ENCODE assay signal across 15 cellular contexts in the genomic region with DNA sequence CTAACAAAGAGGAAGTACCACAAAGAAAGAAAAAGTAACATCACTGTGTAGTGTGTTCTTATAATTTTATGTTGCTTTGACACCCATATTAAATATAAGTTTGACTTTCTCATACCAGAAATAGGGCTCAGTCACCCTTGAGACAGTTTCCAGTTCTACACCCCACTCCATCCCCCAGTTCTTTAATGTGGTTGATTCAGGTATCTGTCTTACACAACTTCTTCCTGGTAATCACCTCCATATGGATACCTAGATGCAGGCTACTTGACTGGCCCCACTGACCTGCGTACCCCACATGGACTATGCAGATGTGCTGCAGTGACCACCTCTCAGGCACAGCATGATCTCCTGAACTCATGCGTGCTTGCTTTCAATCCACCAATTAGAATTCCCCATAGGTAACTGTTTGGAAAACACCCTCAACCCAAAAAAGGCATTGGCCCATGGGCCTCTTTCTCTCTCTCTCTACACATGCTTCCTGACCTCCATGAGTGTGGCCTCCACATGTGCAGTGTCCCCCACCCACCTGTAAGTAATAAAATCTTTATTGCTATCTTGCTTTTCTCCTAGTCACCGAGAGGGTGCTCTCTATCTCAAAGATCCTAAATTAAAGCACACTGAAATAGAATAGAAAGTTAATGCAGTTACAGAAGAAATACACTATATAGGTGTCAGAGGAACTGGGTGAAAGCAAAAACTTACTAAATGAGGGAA.
DNase-seq lines count a peak whose midpoint lies in the region; ATAC-seq and TF ChIP-seq lines count a peak whose summit lies in the region.
"Had no signal": no experiment of that assay in that cellular context is flagged by ENCODE, and none has a peak within 500 bp of the region (broad histone marks: within the 10 kb centered on the region; RNA-seq: fewer than 3 reads in every experiment).

No MANE protein-coding gene starts in this region.

- peaks cover 3 to 10% of the 10 kb centered on the region in 2 donors for H3K36me3 Mint-ChIP-seq in activated T-cell treated with anti-CD3 and anti-CD28 coated beads, Interleukin-2, amount 50 U/mL, for 72 hours (ENCODE audit: insufficient read depth in 2 of 2)
- peaks cover 31% of the 10 kb centered on the region for H3K36me3 Mint-ChIP-seq in activated T-cell treated with anti-CD3 and anti-CD28 coated beads, Interleukin-2, amount 50 U/mL, for 4 hours (ENCODE audit: insufficient read depth)

- no peaks in the 10 kb centered on the region for H3K9me2 ChIP-seq in OCI-LY1 (ENCODE audit: low read depth, low read length)

- WGBS in neuronal stem cell (ENCODE audit: extremely low coverage in 2 of 2, insufficient read length in 2 of 2, insufficient replicate concordance in 1 of 2), 2 donors = no CpG with 5 or more reads among the region's 3 CpGs

- H3K9me3 ChIP-seq in OCI-LY1 (ENCODE audit: low read length) (no peaks in the 10 kb centered on the region), neuronal stem cell (replicated peaks in 1 of 2; ENCODE audit: control insufficient read depth in 2 of 2, insufficient read depth in 1 of 2, low read depth in 1 of 2, low read length in 2 of 2) (no peaks in the 10 kb centered on the region)
- H3K9me3 ChIP-seq: HAP-1, testis had no signal

- H3K4me1 Mint-ChIP-seq in activated T-cell treated with anti-CD3 and anti-CD28 coated beads, Interleukin-2, amount 50 U/mL, for 72 hours (ENCODE audit: low read depth) = peaks cover 12% of the 10 kb centered on the region
- peaks cover 8% of the 10 kb centered on the region for H3K4me1 Mint-ChIP-seq in activated T-cell treated with anti-CD3 and anti-CD28 coated beads, Interleukin-2, amount 50 U/mL, for 4 hours (ENCODE audit: low read depth)

- peak overlapping the region; percentile 71 for H3K14ac ChIP-seq in neuronal stem cell (ENCODE audit: low read length)

- H3K4me1 ChIP-seq in OCI-LY1 (ENCODE audit: insufficient read depth, low read length, severe bottlenecking) (no peaks in the 10 kb centered on the region), neuronal stem cell (ENCODE audit: control insufficient read depth in 2 of 2, insufficient read depth in 1 of 2, low read depth in 1 of 2, low read length in 2 of 2) (no peaks in the 10 kb centered on the region)
- H3K4me1 ChIP-seq: HAP-1, testis had no signal

- no peaks in the 10 kb centered on the region for H3K79me2 ChIP-seq in OCI-LY1 (ENCODE audit: insufficient read depth, low read length)

- H2AK5ac ChIP-seq in neuronal stem cell (ENCODE audit: low read depth, low read length) = no peak overlapping the region

- H3K27ac ChIP-seq in OCI-LY1 (ENCODE audit: low read depth, low read length, poor library complexity, severe bottlenecking) (no peak overlapping the region), neuronal stem cell (replicated peaks; ENCODE audit: low read length) (no peak overlapping the region)
- H3K27ac ChIP-seq: testis had no signal

- H3K36me3 ChIP-seq in OCI-LY1 (ENCODE audit: insufficient read depth, low read length) (peaks cover 50% of the 10 kb centered on the region; the same call in 1 of the 2 replicates), neuronal stem cell (replicated peaks in 1 of 2; ENCODE audit: control insufficient read depth in 2 of 2, insufficient read depth in 2 of 2, low read length in 2 of 2) (peaks cover 12 to 76% of the 10 kb centered on the region in 2 donors)

- no peak overlapping the region for H2AFZ ChIP-seq in OCI-LY1 (ENCODE audit: low read length)
- no peak overlapping the region for H2AFZ ChIP-seq in neuronal stem cell (ENCODE audit: low read length)

- H3F3A ChIP-seq in OCI-LY1 (ENCODE audit: insufficient read depth, low read length) = no peaks in the 10 kb centered on the region

- no peaks in the 10 kb centered on the region for H4K20me1 ChIP-seq in OCI-LY1 (ENCODE audit: insufficient read depth, low read length)

- H3K18ac ChIP-seq in neuronal stem cell (ENCODE audit: low read length) = no peak overlapping the region

- H4K91ac ChIP-seq in neuronal stem cell (ENCODE audit: low read depth, low read length, poor library complexity) = no peak overlapping the region

- peaks cover 3% of the 10 kb centered on the region for H3K79me1 ChIP-seq in neuronal stem cell (ENCODE audit: low read depth, low read length)

- no peak overlapping the region for H3K4ac ChIP-seq in neuronal stem cell (ENCODE audit: low read length)

- H2BK15ac ChIP-seq in neuronal stem cell (ENCODE audit: low read length) = no peak overlapping the region

- H3K4me2 ChIP-seq in OCI-LY1 (ENCODE audit: low read length) = no peak overlapping the region
- H3K4me2 ChIP-seq in neuronal stem cell (ENCODE audit: insufficient read depth, low read length, poor library complexity, severe bottlenecking) = no peak overlapping the region

- H3K27me3 Mint-ChIP-seq in activated T-cell treated with anti-CD3 and anti-CD28 coated beads, Interleukin-2, amount 50 U/mL, for 72 hours (ENCODE audit: low read depth) = no peaks in the 10 kb centered on the region
- no peaks in the 10 kb centered on the region for H3K27me3 Mint-ChIP-seq in activated T-cell treated with anti-CD3 and anti-CD28 coated beads, Interleukin-2, amount 50 U/mL, for 4 hours (ENCODE audit: low read depth)

- H3K4me3 ChIP-seq in OCI-LY1 (ENCODE audit: low read depth, low read length, poor library complexity, severe bottlenecking) = no peak overlapping the region
- no peak overlapping the region for H3K4me3 ChIP-seq in choroid plexus epithelial cell (ENCODE audit: low read depth, low read length)
- H3K4me3 ChIP-seq in neuronal stem cell (ENCODE audit: low read length in 2 of 2) = no peak overlapping the region
- H3K4me3 ChIP-seq: dorsolateral prefrontal cortex, HAP-1, testis had no signal

- no peak overlapping the region for H2BK5ac ChIP-seq in neuronal stem cell (ENCODE audit: low read length)

- H3K9me3 Mint-ChIP-seq in activated T-cell treated with anti-CD3 and anti-CD28 coated beads, Interleukin-2, amount 50 U/mL, for 72 hours = no peaks in the 10 kb centered on the region
- H3K9me3 Mint-ChIP-seq in activated T-cell treated with anti-CD3 and anti-CD28 coated beads, Interleukin-2, amount 50 U/mL, for 4 hours = no peaks in the 10 kb centered on the region

- H3K27me3 ChIP-seq in OCI-LY1 (ENCODE audit: insufficient read depth, low read length) (no peaks in the 10 kb centered on the region), neuronal stem cell (ENCODE audit: control insufficient read depth in 3 of 3, insufficient read depth in 3 of 3, low read depth in 1 of 3, low read length in 3 of 3) (no peaks in the 10 kb centered on the region)
- H3K27me3 ChIP-seq: dorsolateral prefrontal cortex, testis had no signal

- ATAC-seq in activated T-cell treated with anti-CD3 and anti-CD28 coated beads, Interleukin-2, amount 50 U/mL, for 72 hours (replicated peaks in 1 of 2) = peak in 1 of 2 donors; percentile 25
- ATAC-seq in activated T-cell treated with anti-CD3 and anti-CD28 coated beads, Interleukin-2, amount 50 U/mL, for 4 hours = no peak

- H3K23ac ChIP-seq in neuronal stem cell (ENCODE audit: low read depth, low read length, poor library complexity) = no peak overlapping the region

- TF ChIP-seq CTCF in OCI-LY1 (IDR thresholded peaks at IDR 0.05; ENCODE audit: low read length) (peak; percentile 38), choroid plexus epithelial cell (conservative IDR thresholded peaks at IDR 0.05; ENCODE audit: low read depth, low read length) (peak; percentile 29)

- DNase-seq in activated T-cell treated with anti-CD3 and anti-CD28 coated beads, Interleukin-2, amount 50 U/mL, for 72 hours = no peak
- no peak for DNase-seq in activated T-cell treated with anti-CD3 and anti-CD28 coated beads, Interleukin-2, amount 50 U/mL, for 4 hours
- DNase-seq in choroid plexus epithelial cell (ENCODE audit: low read depth) = peak; percentile 11
- DNase-seq in neuronal stem cell (ENCODE audit: low spot score) = no peak
- DNase-seq in NCI-H524 (lab: John Stamatoyannopoulos, UW) = no peak
- no peak for DNase-seq in NCI-H774 (lab: John Stamatoyannopoulos, UW)
- no peak for DNase-seq in NOMO-1 treated with DMSO at 0.1 percent for 48 hours (lab: John Stamatoyannopoulos, UW; ENCODE audit: unreplicated experiment)
- DNase-seq: DMS 273 treated with DMSO at 0.1 percent for 48 hours; dorsolateral prefrontal cortex; NK-92 treated with Interleukin-12 subunit alpha and Interleukin-12 subunit beta, amount 100 ng/mL, for 24 hours; posterior cingulate gyrus; SHP77 treated with DMSO at 0.1 percent for 48 hours; testis had no signal

- H3K27ac Mint-ChIP-seq in activated T-cell treated with anti-CD3 and anti-CD28 coated beads, Interleukin-2, amount 50 U/mL, for 72 hours = peak overlapping the region; percentile 73

- no peak overlapping the region for H2BK120ac ChIP-seq in neuronal stem cell (ENCODE audit: low read depth, low read length)

- H3K9ac ChIP-seq in OCI-LY1 (ENCODE audit: low read length) (no peak overlapping the region), neuronal stem cell (ENCODE audit: low read depth, low read length, poor library complexity) (no peak overlapping the region)

- no peak overlapping the region for H3K4me3 Mint-ChIP-seq in activated T-cell treated with anti-CD3 and anti-CD28 coated beads, Interleukin-2, amount 50 U/mL, for 72 hours
- H3K4me3 Mint-ChIP-seq in activated T-cell treated with anti-CD3 and anti-CD28 coated beads, Interleukin-2, amount 50 U/mL, for 4 hours = no peak overlapping the region

- no peak overlapping the region for H4K8ac ChIP-seq in neuronal stem cell (ENCODE audit: low read depth, low read length)

- H2BK12ac ChIP-seq in neuronal stem cell (ENCODE audit: low read length) = no peak overlapping the region
